10 cellular contexts compared by ENCODE assay signal in the genomic region with DNA sequence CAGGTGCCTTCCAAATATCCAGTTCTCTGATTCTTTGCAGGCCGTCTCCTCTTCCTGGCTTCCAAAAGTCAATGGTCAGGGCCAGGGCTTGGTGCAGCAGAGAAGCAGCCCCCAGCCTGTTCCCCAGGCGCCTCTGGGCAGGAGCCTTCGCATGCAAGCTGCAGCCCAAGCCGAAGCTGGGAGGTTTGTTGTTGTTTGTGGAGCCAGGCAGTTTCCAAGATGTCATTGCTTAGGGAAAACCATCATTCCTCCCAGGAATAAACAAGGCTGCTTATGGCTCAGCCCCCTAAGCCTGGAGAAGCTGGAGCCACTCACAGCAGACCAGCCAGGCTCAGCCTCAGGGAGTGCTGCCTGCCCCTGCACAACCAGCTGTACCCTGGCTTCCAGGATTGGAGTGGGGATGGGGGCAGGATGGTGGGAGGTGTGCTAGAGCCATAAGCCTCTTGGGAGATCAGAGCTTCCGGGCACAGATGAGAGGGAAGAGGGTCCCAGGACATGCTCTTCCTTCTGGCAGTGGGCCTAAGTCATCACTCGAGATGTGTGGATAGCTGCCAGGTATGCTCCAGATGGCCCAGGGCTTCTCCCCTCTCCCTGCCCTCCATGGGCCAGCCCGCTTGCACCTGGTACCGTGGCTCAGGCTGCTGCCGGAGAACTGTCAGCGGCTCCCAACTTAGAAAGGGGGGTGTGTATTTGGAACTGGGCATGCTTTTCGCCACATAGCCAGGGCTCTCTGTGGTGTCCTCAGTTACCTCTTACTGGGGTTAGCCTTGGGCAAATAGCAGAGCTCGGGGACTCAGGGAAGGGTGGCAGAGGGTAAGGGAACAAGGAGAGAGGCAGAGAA.
A peak's percentile ranks its signal among the peaks of the same experiment; 100 is the strongest.
DNase-seq lines count a peak whose midpoint lies in the region; ATAC-seq and TF ChIP-seq lines count a peak whose summit lies in the region.
"Had no signal": no experiment of that assay in that cellular context is flagged by ENCODE, and none has a peak within 500 bp of the region (broad histone marks: within the 10 kb centered on the region; RNA-seq: fewer than 3 reads in every experiment).

No MANE protein-coding gene starts in this region.

- H3K18ac ChIP-seq in neuronal stem cell (ENCODE audit: low read length) = peak overlapping the region; percentile 15

- H3K14ac ChIP-seq in neuronal stem cell (ENCODE audit: low read length) = no peak overlapping the region

- no peak overlapping the region for H2BK120ac ChIP-seq in neuronal stem cell (ENCODE audit: low read depth, low read length)

- DNase-seq in DMS153 (lab: John Stamatoyannopoulos, UW) (peak; percentile 73), NCI-H446 (lab: John Stamatoyannopoulos, UW) (peak; percentile 17 to 79), endodermal cell (peak; percentile 41), neuronal stem cell (ENCODE audit: low spot score) (no peak)
- DNase-seq in naive thymus-derived CD4-positive, alpha-beta T cell = no peak
- no peak for DNase-seq in stimulated activated naive CD4-positive, alpha-beta T cell treated with Interleukin-2 at 50 U/mL for 16 hours (lab: John Stamatoyannopoulos, UW)

- CTCF ChIA-PET in naive thymus-derived CD4-positive, alpha-beta T cell (lab: Charles Lee) = no interaction called here

- intact Hi-C loops in naive thymus-derived CD4-positive, alpha-beta T cell (cut with micrococcal nuclease) = no loop called here

- no peak overlapping the region for H2BK12ac ChIP-seq in neuronal stem cell (ENCODE audit: low read length)

- H3K9ac ChIP-seq in endodermal cell (ENCODE audit: extremely low read depth, low read length, poor library complexity, severe bottlenecking) = no peak overlapping the region
- no peak overlapping the region for H3K9ac ChIP-seq in neuronal stem cell (ENCODE audit: low read depth, low read length, poor library complexity)

- TF ChIP-seq CTCF in endodermal cell (conservative IDR thresholded peaks at IDR 0.05) = no peak

- no peak overlapping the region for H3K4ac ChIP-seq in neuronal stem cell (ENCODE audit: low read length)

- no peak overlapping the region for H3K4me3 Mint-ChIP-seq in endodermal cell
- H3K4me3 Mint-ChIP-seq in naive thymus-derived CD4-positive, alpha-beta T cell = no peak overlapping the region

- no peaks in the 10 kb centered on the region for H3K27me3 Mint-ChIP-seq in endodermal cell (ENCODE audit: insufficient read depth)
- no peaks in the 10 kb centered on the region for H3K27me3 Mint-ChIP-seq in naive thymus-derived CD4-positive, alpha-beta T cell

- no peak overlapping the region for H4K91ac ChIP-seq in neuronal stem cell (ENCODE audit: low read depth, low read length, poor library complexity)

- H3K9me3 Mint-ChIP-seq in endodermal cell = peaks cover 1% of the 10 kb centered on the region
- H3K9me3 Mint-ChIP-seq in naive thymus-derived CD4-positive, alpha-beta T cell = no peaks in the 10 kb centered on the region
- H3K9me3 Mint-ChIP-seq: activated naive CD4-positive, alpha-beta T cell treated with anti-CD3 and anti-CD28 coated beads, Interleukin-2, amount 50 U/mL, for 72 hours had no signal

- H3K4me2 ChIP-seq in neuronal stem cell (ENCODE audit: insufficient read depth, low read length, poor library complexity, severe bottlenecking) = no peak overlapping the region

- H3K27ac ChIP-seq in endodermal cell (ENCODE audit: low read depth, low read length) (no peak overlapping the region), neuronal stem cell (replicated peaks; ENCODE audit: low read length) (no peak overlapping the region)
- H3K27ac ChIP-seq in naive thymus-derived CD4-positive, alpha-beta T cell (ENCODE audit: low read depth, low read length) = no peak overlapping the region

- H3K9me3 ChIP-seq in endodermal cell (ENCODE audit: control insufficient read depth, low read length) (no peaks in the 10 kb centered on the region), neuronal stem cell (replicated peaks in 1 of 2; ENCODE audit: control insufficient read depth in 2 of 2, insufficient read depth in 1 of 2, low read depth in 1 of 2, low read length in 2 of 2) (no peaks in the 10 kb centered on the region)
- no peaks in the 10 kb centered on the region for H3K9me3 ChIP-seq in naive thymus-derived CD4-positive, alpha-beta T cell (ENCODE audit: control insufficient read depth in 2 of 3, low read length in 3 of 3)

- H3K23ac ChIP-seq in neuronal stem cell (ENCODE audit: low read depth, low read length, poor library complexity) = no peak overlapping the region

- H3K79me1 ChIP-seq in neuronal stem cell (ENCODE audit: low read depth, low read length) = no peaks in the 10 kb centered on the region

- no peak overlapping the region for H3K27ac Mint-ChIP-seq in endodermal cell
- H3K27ac Mint-ChIP-seq in naive thymus-derived CD4-positive, alpha-beta T cell = peak overlapping the region in 4 of 9 donors; percentile 12 to 75 (median 49)

- no peaks in the 10 kb centered on the region for H3K36me3 Mint-ChIP-seq in endodermal cell (ENCODE audit: low read depth)
- H3K36me3 Mint-ChIP-seq in naive thymus-derived CD4-positive, alpha-beta T cell = peaks cover 0 to 4% (median 0%) of the 10 kb centered on the region in 5 donors
- H3K36me3 Mint-ChIP-seq: activated naive CD4-positive, alpha-beta T cell treated with anti-CD3 and anti-CD28 coated beads, Interleukin-2, amount 50 U/mL, for 72 hours had no signal

- H2BK15ac ChIP-seq in neuronal stem cell (ENCODE audit: low read length) = no peak overlapping the region

- H2AK5ac ChIP-seq in neuronal stem cell (ENCODE audit: low read depth, low read length) = no peak overlapping the region

- H3K4me1 ChIP-seq in endodermal cell (ENCODE audit: control insufficient read depth, insufficient read depth, low read length) (peaks cover 5% of the 10 kb centered on the region), neuronal stem cell (ENCODE audit: control insufficient read depth in 2 of 2, insufficient read depth in 1 of 2, low read depth in 1 of 2, low read length in 2 of 2) (peaks cover 20 to 24% of the 10 kb centered on the region in 2 donors)
- H3K4me1 ChIP-seq in naive thymus-derived CD4-positive, alpha-beta T cell (ENCODE audit: control insufficient read depth in 2 of 2, insufficient read depth in 2 of 2, low read length in 2 of 2) = no peaks in the 10 kb centered on the region

- H3K27me3 ChIP-seq in endodermal cell (ENCODE audit: control insufficient read depth, insufficient read depth, low read length, poor library complexity, severe bottlenecking) = no peaks in the 10 kb centered on the region
- H3K27me3 ChIP-seq in neuronal stem cell (ENCODE audit: control insufficient read depth in 3 of 3, insufficient read depth in 3 of 3, low read depth in 1 of 3, low read length in 3 of 3) = peaks cover 0 to 18% (median 0%) of the 10 kb centered on the region in 3 experiments
- no peaks in the 10 kb centered on the region for H3K27me3 ChIP-seq in naive thymus-derived CD4-positive, alpha-beta T cell (ENCODE audit: control insufficient read depth in 2 of 2, insufficient read depth in 2 of 2, low read length in 2 of 2)

- no peak overlapping the region for H2BK5ac ChIP-seq in neuronal stem cell (ENCODE audit: low read length)

- no peak overlapping the region for H2AFZ ChIP-seq in neuronal stem cell (ENCODE audit: low read length)

- ATAC-seq in HG03354 (IDR thresholded peaks at IDR 0.05; ENCODE audit: poor library complexity, severe bottlenecking, unreplicated experiment) (no peak), HG03095 (IDR thresholded peaks at IDR 0.05; ENCODE audit: unreplicated experiment) (no peak)
- ATAC-seq in naive thymus-derived CD4-positive, alpha-beta T cell = no peak
- ATAC-seq: activated naive CD4-positive, alpha-beta T cell treated with anti-CD3 and anti-CD28 coated beads, Interleukin-2, amount 50 U/mL, for 72 hours; left lobe of liver had no signal

- no peak overlapping the region for H4K8ac ChIP-seq in neuronal stem cell (ENCODE audit: low read depth, low read length)

- 90 to 96% methylated on average over 6 to 12 of the region's 12 CpGs for WGBS in endodermal cell (ENCODE audit: insufficient coverage in 1 of 2, insufficient read length in 1 of 2), 2 experiments
- whole genome bisulfite sequencing in neuronal stem cell (ENCODE audit: extremely low coverage in 2 of 2, insufficient read length in 2 of 2, insufficient replicate concordance in 1 of 2), 2 donors = no CpG with 5 or more reads among the region's 12 CpGs

- no peak overlapping the region for H3K4me3 ChIP-seq in endodermal cell (ENCODE audit: low read length)
- no peak overlapping the region for H3K4me3 ChIP-seq in neuronal stem cell (ENCODE audit: low read length in 2 of 2)
- H3K4me3 ChIP-seq in naive thymus-derived CD4-positive, alpha-beta T cell (ENCODE audit: low read length) = no peak overlapping the region

- POLR2A ChIA-PET in naive thymus-derived CD4-positive, alpha-beta T cell (lab: Charles Lee) = interaction anchor here (1.7 kb wide), 1 partner anchor 13 kb away, joined by 5 read pairs; no protein-coding TSS in a partner anchor

- peaks cover 7% of the 10 kb centered on the region for H3K4me1 Mint-ChIP-seq in endodermal cell
- peaks cover under 1 to 35% (median 16%) of the 10 kb centered on the region in 7 donors for H3K4me1 Mint-ChIP-seq in naive thymus-derived CD4-positive, alpha-beta T cell

- H3K36me3 ChIP-seq in endodermal cell (ENCODE audit: control insufficient read depth, insufficient read depth, low read length) (no peaks in the 10 kb centered on the region), neuronal stem cell (replicated peaks in 1 of 2; ENCODE audit: control insufficient read depth in 2 of 2, insufficient read depth in 2 of 2, low read length in 2 of 2) (no peaks in the 10 kb centered on the region)
- H3K36me3 ChIP-seq in naive thymus-derived CD4-positive, alpha-beta T cell (ENCODE audit: control insufficient read depth in 2 of 3, insufficient read depth in 3 of 3, low read length in 3 of 3) = no peaks in the 10 kb centered on the region

Comparison
In these comparisons a context has a peak if more than half of its experiments do, and no peak if none do; other contexts are left out.
1. DNase-seq: peak in DMS153 (single experiment), NCI-H446 (2 of 2) and endodermal cell (single experiment); none in neuronal stem cell (single experiment), naive thymus-derived CD4-positive, alpha-beta T cell (0 of 9) and stimulated activated naive CD4-positive, alpha-beta T cell treated with Interleukin-2 at 50 U/mL for 16 hours (single experiment).